Comparison of ENCODE assay signal across 8 cellular contexts in the genomic region with DNA sequence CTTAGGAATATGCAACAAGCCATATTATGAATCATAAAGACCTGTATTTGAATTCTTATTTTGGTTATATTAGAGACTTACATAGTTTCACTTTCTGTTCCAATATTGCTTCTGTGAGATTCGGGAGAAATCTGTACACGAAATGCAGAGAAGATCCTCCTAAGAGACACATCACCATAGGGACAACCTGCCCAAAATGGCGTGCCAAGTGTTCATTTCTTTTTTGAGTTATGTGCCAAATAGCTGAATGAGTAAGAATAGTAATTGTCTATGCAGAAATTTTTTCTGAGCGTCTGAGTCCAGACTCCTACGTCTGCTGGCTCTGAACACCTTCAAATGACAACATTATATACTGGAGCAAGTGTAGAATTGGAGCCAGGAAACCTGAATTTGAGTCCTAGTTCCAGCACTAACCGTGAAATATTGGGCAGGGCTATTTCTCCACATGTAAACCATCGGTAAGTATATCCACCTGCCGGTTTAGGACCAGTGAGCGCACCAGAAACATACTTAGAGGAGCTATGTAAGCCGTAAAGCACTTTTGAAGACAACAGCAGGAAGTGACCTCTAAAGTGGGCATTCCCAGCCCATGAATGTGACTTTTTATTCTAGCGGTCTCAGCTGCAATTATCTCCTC.
DNase-seq lines count a peak whose midpoint lies in the region; ATAC-seq and TF ChIP-seq lines count a peak whose summit lies in the region.

No MANE protein-coding gene starts in this region.

- H3K4me2 ChIP-seq in MM.1S (ENCODE audit: low read depth, low read length): peak overlapping the region; percentile 95

- no peaks in the 10 kb centered on the region for H3F3A ChIP-seq in MM.1S (ENCODE audit: insufficient read depth, low read length)

- H3K9me3 Mint-ChIP-seq in natural killer cell treated with Interleukin-12 subunit alpha and Interleukin-12 subunit beta and Interleukin-15 and Interleukin-18, amount 100 ng/mL, for 72 hours: no peaks in the 10 kb centered on the region

- H3K4me1 ChIP-seq in MM.1S (ENCODE audit: low read length): peaks cover 8% of the 10 kb centered on the region

- peak overlapping the region; percentile 84 for H3K4me3 Mint-ChIP-seq in natural killer cell treated with Interleukin-12 subunit alpha and Interleukin-12 subunit beta and Interleukin-15 and Interleukin-18, amount 100 ng/mL, for 72 hours

- H3K27me3 ChIP-seq in AG04450 (ENCODE audit: control insufficient read depth, insufficient read depth, low read length) (no peaks in the 10 kb centered on the region), MM.1S (replicated peaks; ENCODE audit: insufficient read depth, low read length) (no peaks in the 10 kb centered on the region), dorsolateral prefrontal cortex (no peaks in the 10 kb centered on the region)

- peak overlapping the region; percentile 54 to 68 for H3K27ac Mint-ChIP-seq in natural killer cell treated with Interleukin-12 subunit alpha and Interleukin-12 subunit beta and Interleukin-15 and Interleukin-18, amount 100 ng/mL, for 72 hours

- H2AFZ ChIP-seq in MM.1S (ENCODE audit: low read length): peak overlapping the region; percentile 55

- POLR2A ChIA-PET in AG04450 (lab: Yijun Ruan, JAX): no interaction called here

- no peaks in the 10 kb centered on the region for H3K9me3 ChIP-seq in AG04450 (ENCODE audit: control insufficient read depth, insufficient read depth, low read length)
- H3K9me3 ChIP-seq in MM.1S (replicated peaks; ENCODE audit: insufficient read depth, low read length): no peaks in the 10 kb centered on the region

- no peaks in the 10 kb centered on the region for H3K36me3 Mint-ChIP-seq in natural killer cell treated with Interleukin-12 subunit alpha and Interleukin-12 subunit beta and Interleukin-15 and Interleukin-18, amount 100 ng/mL, for 72 hours

- ATAC-seq in natural killer cell treated with Interleukin-12 subunit alpha and Interleukin-12 subunit beta and Interleukin-15 and Interleukin-18, amount 100 ng/mL, for 72 hours: peak; percentile 67

- peak overlapping the region; percentile 37; the same call in 1 of the 2 replicates for H3K9ac ChIP-seq in MM.1S (ENCODE audit: low read length)

- TF ChIP-seq CTCF in AG04450 (IDR thresholded peaks at IDR 0.05; ENCODE audit: low read depth, low read length) (no peak), MM.1S (IDR thresholded peaks at IDR 0.05; ENCODE audit: low read length) (no peak), dorsolateral prefrontal cortex (IDR thresholded peaks at IDR 0.05 in 54 of 56, conservative IDR thresholded peaks at IDR 0.05 in 2 of 56; ENCODE audit: low read depth in 1 of 56, partially characterized antibody in 56 of 56) (no peak)

- peak overlapping the region; percentile 46 for H3K4me3 ChIP-seq in AG04450 (ENCODE audit: low read depth, low read length)
- peak overlapping the region; percentile 53 for H3K4me3 ChIP-seq in MM.1S (ENCODE audit: low read length)
- peak overlapping the region; percentile 13 to 66 (median 46) for H3K4me3 ChIP-seq in dorsolateral prefrontal cortex

- intact Hi-C loops in dorsolateral prefrontal cortex (cut with DNase I): no loop called here

- no peaks in the 10 kb centered on the region for H3K79me2 ChIP-seq in MM.1S (ENCODE audit: low read length)

- H4K20me1 ChIP-seq in MM.1S (ENCODE audit: insufficient read depth, low read length): no peaks in the 10 kb centered on the region

- no peak for TF ChIP-seq POLR2A in erythroblast (IDR thresholded peaks at IDR 0.05; ENCODE audit: low read length)

- no peaks in the 10 kb centered on the region for H3K9me2 ChIP-seq in MM.1S (replicated peaks; ENCODE audit: insufficient read depth, low read length)

- no peaks in the 10 kb centered on the region for H3K36me3 ChIP-seq in MM.1S (replicated peaks; ENCODE audit: insufficient read depth, low read length)

- peaks cover 0 to 1% of the 10 kb centered on the region in 2 donors for H3K27me3 Mint-ChIP-seq in natural killer cell treated with Interleukin-12 subunit alpha and Interleukin-12 subunit beta and Interleukin-15 and Interleukin-18, amount 100 ng/mL, for 72 hours

- peaks cover 15 to 22% of the 10 kb centered on the region in 2 donors for H3K4me1 Mint-ChIP-seq in natural killer cell treated with Interleukin-12 subunit alpha and Interleukin-12 subunit beta and Interleukin-15 and Interleukin-18, amount 100 ng/mL, for 72 hours (ENCODE audit: low read depth in 2 of 2)

- CTCF ChIA-PET in AG04450 (lab: Charles Lee): no interaction called here

- DNase-seq in AG04450 (ENCODE audit: low read depth, low spot score): no peak
- peak; percentile 57 for DNase-seq in MM.1S
- DNase-seq in dorsolateral prefrontal cortex: no peak
- DNase-seq in natural killer cell treated with Interleukin-12 subunit alpha and Interleukin-12 subunit beta and Interleukin-15 and Interleukin-18, amount 100 ng/mL, for 72 hours (ENCODE audit: low spot score): no peak
- DNase-seq in NCI-H128 (lab: John Stamatoyannopoulos, UW; ENCODE audit: unreplicated experiment): no peak
- DNase-seq in GDM1 (lab: John Stamatoyannopoulos, UW): no peak
- no peak for DNase-seq in activated CD8-positive, alpha-beta memory T cell treated with anti-CD3 and anti-CD28 coated beads for 24 hours
- no peak for DNase-seq in erythroblast (lab: John Stamatoyannopoulos, UW)

- no peak overlapping the region for H3K27ac ChIP-seq in AG04450 (ENCODE audit: low read depth, low read length)
- peak overlapping the region; percentile 7; the same call in 1 of the 2 replicates for H3K27ac ChIP-seq in MM.1S (ENCODE audit: low read length)
- H3K27ac ChIP-seq in dorsolateral prefrontal cortex: peak overlapping the region; percentile 16 to 95 (median 88)
